In the genomic region with DNA sequence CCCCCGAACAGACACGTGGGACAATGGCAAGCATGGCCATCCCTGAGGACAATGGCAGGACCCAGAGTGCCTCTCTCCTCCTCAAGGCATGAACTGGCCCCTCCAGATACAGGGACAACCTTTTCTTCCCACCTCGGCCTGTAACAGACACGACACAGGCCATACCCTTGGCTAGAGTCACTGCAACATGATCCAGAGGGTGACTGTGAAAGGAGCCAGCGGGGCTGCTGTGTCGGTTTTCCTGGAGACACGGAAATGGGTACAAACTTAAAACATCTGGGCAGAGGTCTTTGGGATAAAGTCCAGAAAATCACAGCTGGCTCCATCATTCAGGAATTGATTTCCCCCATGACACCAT, we compare ENCODE assay signal across 29 cellular contexts. TPM values are rescaled to one million over a fixed set of nuclear protein-coding genes. Genes with fewer than 3 reads are reported as not detected.
A peak's percentile ranks its signal among the peaks of the same experiment; 100 is the strongest.
DNase-seq lines count a peak whose midpoint lies in the region; ATAC-seq, FAIRE-seq and TF ChIP-seq lines count a peak whose summit lies in the region.
"Had no signal": no experiment of that assay in that cellular context is flagged by ENCODE, and none has a peak within 500 bp of the region (broad histone marks: within the 10 kb centered on the region; RNA-seq: fewer than 3 reads in every experiment).

No MANE protein-coding gene starts in this region.

- no peak for TF ChIP-seq RAD21 in IMR-90 (IDR thresholded peaks at IDR 0.05; ENCODE audit: low read length)
- TF ChIP-seq RAD21 in H1 (IDR thresholded peaks at IDR 0.05 in 1 of 2, conservative IDR thresholded peaks at IDR 0.05 in 1 of 2; ENCODE audit: low read depth in 2 of 2, low read length in 2 of 2) = no peak

- H2BK120ac ChIP-seq in IMR-90 (ENCODE audit: low read depth, low read length) (no peak overlapping the region), H1 (replicated peaks; ENCODE audit: low read depth, low read length) (no peak overlapping the region)

- H3K27ac ChIP-seq in IMR-90 (ENCODE audit: insufficient read depth, low read length) = no peak overlapping the region
- H3K27ac ChIP-seq in H1 (ENCODE audit: low read depth, low read length) = no peak overlapping the region
- peak overlapping the region; percentile 78 for H3K27ac ChIP-seq in subcutaneous abdominal adipose tissue (ENCODE audit: low read depth, low read length)
- H3K27ac ChIP-seq in Karpas-422 (ENCODE audit: low read length) = no peak overlapping the region
- H3K27ac ChIP-seq: brain microvascular endothelial cell, C4-2B, SK-N-MC had no signal

- FAIRE-seq in H1 (lab: Jason Lieb, UNC) = no peak
- FAIRE-seq: D721Med, endometrium, GM12891, H54 had no signal

- H2BK5ac ChIP-seq in IMR-90 (ENCODE audit: low read depth, low read length, poor library complexity, severe bottlenecking) (no peak overlapping the region), H1 (ENCODE audit: low read depth, low read length) (no peak overlapping the region)

- POLR2A ChIA-PET in IMR-90 (lab: Charles Lee; ENCODE audit: unreplicated experiment) (no interaction called here), H1 (lab: Charles Lee; ENCODE audit: partially characterized antibody) (interaction anchor here (0.6 to 2.1 kb wide), 2 partner anchors 23 to 165 kb away, joined by 3 to 4 read pairs; no protein-coding TSS in a partner anchor)

- BruUV-seq in IMR-90 (replicated peaks; lab: Mats Ljungman, UMichigan) = no TSS peak

- no peaks in the 10 kb centered on the region for H3K9me3 ChIP-seq in IMR-90 (ENCODE audit: control insufficient read depth, insufficient read depth, low read length)
- no peaks in the 10 kb centered on the region for H3K9me3 ChIP-seq in H1 (ENCODE audit: insufficient read depth in 2 of 2, low read depth in 1 of 2, low read length in 1 of 2)
- H3K9me3 ChIP-seq in subcutaneous abdominal adipose tissue (ENCODE audit: control insufficient read depth in 5 of 5, low read length in 5 of 5) = no peaks in the 10 kb centered on the region
- no peaks in the 10 kb centered on the region for H3K9me3 ChIP-seq in Karpas-422 (ENCODE audit: low read length)
- H3K9me3 ChIP-seq: adrenal gland, mucosa of descending colon, testis had no signal

- peaks cover 61% of the 10 kb centered on the region for H3K4me1 Mint-ChIP-seq in nephron progenitor cell

- dilution Hi-C loops in IMR-90 (cut with HindIII; ENCODE audit: low sequenced_read_pairs, unreplicated experiment) = no loop called here

- H4K91ac ChIP-seq in IMR-90 (ENCODE audit: insufficient read depth, low read depth, low read length) = no peak overlapping the region
- peak overlapping the region; percentile 34 for H4K91ac ChIP-seq in H1 (replicated peaks; ENCODE audit: insufficient read length, low read length)

- H2AFZ ChIP-seq in IMR-90 (replicated peaks; ENCODE audit: low read length, poor library complexity) = no peak overlapping the region
- no peak overlapping the region for H2AFZ ChIP-seq in H1 (ENCODE audit: low read length)
- no peak overlapping the region for H2AFZ ChIP-seq in Karpas-422 (ENCODE audit: low read length)

- H3K23me2 ChIP-seq in H1 (ENCODE audit: low read depth, low read length) = no peaks in the 10 kb centered on the region; the same call in 1 of the 2 replicates

- 0 out of 2 replicates have a peak overlapping the region, but pooled peaks have one; percentile 23 for H3K23ac ChIP-seq in IMR-90 (ENCODE audit: low read depth, low read length)
- no peak overlapping the region for H3K23ac ChIP-seq in H1 (ENCODE audit: insufficient read length)

- H2BK12ac ChIP-seq in H1 (ENCODE audit: low read depth, low read length) = peak overlapping the region; percentile 68; the same call in 1 of the 2 replicates

- H3K4me3 ChIP-seq in IMR-90 (ENCODE audit: insufficient read depth, low read depth, low read length) = no peak overlapping the region
- no peak overlapping the region for H3K4me3 ChIP-seq in H1 (ENCODE audit: extremely low read depth in 1 of 4, insufficient read depth in 2 of 4, low read depth in 3 of 4, low read length in 4 of 4)
- no peak overlapping the region for H3K4me3 ChIP-seq in subcutaneous abdominal adipose tissue (ENCODE audit: low read depth in 1 of 5, low read length in 5 of 5)
- H3K4me3 ChIP-seq in Karpas-422 (ENCODE audit: low read length) = no peak overlapping the region
- H3K4me3 ChIP-seq: adrenal gland, mucosa of descending colon, SK-N-MC, testis had no signal

- H3K4me1 ChIP-seq in IMR-90 (ENCODE audit: control insufficient read depth, insufficient read depth, low read length) (peaks cover 26% of the 10 kb centered on the region), H1 (replicated peaks in 1 of 4; ENCODE audit: control insufficient read depth in 3 of 4, insufficient read depth in 4 of 4, low read length in 3 of 4) (peaks cover 4 to 24% (median 14%) of the 10 kb centered on the region in 4 experiments), subcutaneous abdominal adipose tissue (ENCODE audit: control insufficient read depth in 5 of 5, insufficient read depth in 5 of 5, low read length in 5 of 5) (peaks cover 24 to 73% (median 66%) of the 10 kb centered on the region in 5 donors), Karpas-422 (ENCODE audit: low read length) (peaks cover 5% of the 10 kb centered on the region)

- no peak overlapping the region for H3K4me2 ChIP-seq in IMR-90 (ENCODE audit: low read depth, low read length)
- no peak overlapping the region for H3K4me2 ChIP-seq in H1 (ENCODE audit: insufficient read depth in 1 of 2, low read depth in 2 of 2, low read length in 2 of 2)
- H3K4me2 ChIP-seq in Karpas-422 (ENCODE audit: low read depth, low read length, poor library complexity, severe bottlenecking) = no peak overlapping the region

- ATAC-seq in IMR-90 (ENCODE audit: low read depth) (no peak), HG02970 (IDR thresholded peaks at IDR 0.05; ENCODE audit: low FRiP score, unreplicated experiment) (no peak)
- ATAC-seq: activated CD4-positive, alpha-beta T cell treated with anti-CD3 and anti-CD28 coated beads for 36 hours; mucosa of descending colon; stimulated activated effector memory CD8-positive, alpha-beta T cell treated with anti-CD3 and anti-CD28 coated beads, Interleukin-12 subunit alpha, Interleukin-12 subunit beta, amount 100 ng/mL, for 72 hours had no signal

- CTCF ChIA-PET in IMR-90 (lab: Yijun Ruan, JAX) = no interaction called here
- CTCF ChIA-PET in H1 (lab: Charles Lee; ENCODE audit: partially characterized antibody) = interaction anchor here (0.7 to 1.2 kb wide), 2 partner anchors 19 to 63 kb away, joined by 3 read pairs; no protein-coding TSS in a partner anchor

- H3K79me1 ChIP-seq in IMR-90 (ENCODE audit: low read depth in 1 of 2, low read length in 2 of 2) = peaks cover 31 to 89% of the 10 kb centered on the region in 2 experiments
- peaks cover 14% of the 10 kb centered on the region for H3K79me1 ChIP-seq in H1 (ENCODE audit: low read depth, low read length)

- H4K8ac ChIP-seq in IMR-90 (ENCODE audit: low read depth in 2 of 2, low read length in 2 of 2) = no peak overlapping the region
- no peak overlapping the region for H4K8ac ChIP-seq in H1 (ENCODE audit: extremely low read depth, insufficient read depth, low read length)

- peaks cover 0 to 46% of the 10 kb centered on the region in 2 experiments; a peak in 2 of 4 replicates for H3K79me2 ChIP-seq in H1 (ENCODE audit: control insufficient read depth in 1 of 2, insufficient read depth in 2 of 2, low read length in 2 of 2)
- no peaks in the 10 kb centered on the region for H3K79me2 ChIP-seq in Karpas-422 (ENCODE audit: low read length)

- TF ChIP-seq POLR2A in IMR-90 (IDR thresholded peaks at IDR 0.05; ENCODE audit: low read depth, low read length) (no peak), H1 (IDR thresholded peaks at IDR 0.05; ENCODE audit: control extremely low read depth in 1 of 2, low read depth in 2 of 2, low read length in 2 of 2) (no peak)

- H3K56ac ChIP-seq in IMR-90 (ENCODE audit: extremely low read depth, insufficient read depth, low read length) = no peak overlapping the region
- no peak overlapping the region for H3K56ac ChIP-seq in H1 (replicated peaks; ENCODE audit: insufficient read length, low read depth, low read length)

- H3K4me3 Mint-ChIP-seq in nephron progenitor cell = no peak overlapping the region
- H3K4me3 Mint-ChIP-seq: activated CD4-positive, alpha-beta T cell treated with anti-CD3 and anti-CD28 coated beads for 36 hours; activated T-cell treated with anti-CD3 and anti-CD28 coated beads, Interleukin-2, amount 50 U/mL, for 24 hours; stimulated activated effector memory CD8-positive, alpha-beta T cell treated with anti-CD3 and anti-CD28 coated beads, Interleukin-12 subunit alpha, Interleukin-12 subunit beta, amount 100 ng/mL, for 72 hours had no signal

- H3K9me2 ChIP-seq in Karpas-422 (replicated peaks; ENCODE audit: insufficient read depth, low read length) = no peaks in the 10 kb centered on the region

- H4K20me1 ChIP-seq in IMR-90 (ENCODE audit: insufficient read depth, low read length) = peaks cover 95% of the 10 kb centered on the region
- peaks cover 5 to 21% of the 10 kb centered on the region in 2 experiments for H4K20me1 ChIP-seq in H1 (replicated peaks in 1 of 2; ENCODE audit: control insufficient read depth in 1 of 2, insufficient read depth in 2 of 2, low read length in 2 of 2)
- H4K20me1 ChIP-seq in Karpas-422 (ENCODE audit: insufficient read depth, low read depth, low read length) = no peaks in the 10 kb centered on the region

- H3K36me3 Mint-ChIP-seq in nephron progenitor cell (ENCODE audit: low read depth) = peaks cover 6% of the 10 kb centered on the region
- H3K36me3 Mint-ChIP-seq: stimulated activated effector memory CD8-positive, alpha-beta T cell treated with anti-CD3 and anti-CD28 coated beads, Interleukin-12 subunit alpha, Interleukin-12 subunit beta, amount 100 ng/mL, for 72 hours had no signal

- H3K27me3 Mint-ChIP-seq in nephron progenitor cell (ENCODE audit: low read depth, poor library complexity) = peaks cover 6% of the 10 kb centered on the region
- H3K27me3 Mint-ChIP-seq: activated CD4-positive, alpha-beta T cell treated with anti-CD3 and anti-CD28 coated beads for 36 hours; activated T-cell treated with anti-CD3 and anti-CD28 coated beads, Interleukin-2, amount 50 U/mL, for 24 hours had no signal

- TF ChIP-seq CTCF in IMR-90 (conservative IDR thresholded peaks at IDR 0.05; ENCODE audit: low read depth, low read length) (no peak), H1 (IDR thresholded peaks at IDR 0.05; ENCODE audit: control extremely low read depth in 1 of 3, insufficient read depth in 1 of 3, low read depth in 1 of 3, low read length in 3 of 3) (no peak), nephron progenitor cell (IDR thresholded peaks at IDR 0.05) (no peak)

- H3K9ac ChIP-seq in IMR-90 (ENCODE audit: low read depth, low read length) (no peak overlapping the region), H1 (replicated peaks in 1 of 4; ENCODE audit: extremely low read depth in 1 of 4, low read depth in 3 of 4, low read length in 3 of 4) (no peak overlapping the region), subcutaneous abdominal adipose tissue (ENCODE audit: low read length in 5 of 5) (peak overlapping the region in 2 of 5 donors; percentile 11 to 34), Karpas-422 (ENCODE audit: low read length) (no peak overlapping the region)

- intact Hi-C loops in IMR-90 (cut with micrococcal nuclease) = no loop called here

- TF ChIP-seq EP300 in H1 (IDR thresholded peaks at IDR 0.05; ENCODE audit: borderline replicate concordance in 1 of 2, low read depth in 2 of 2, low read length in 2 of 2) = no peak

- H3K36me3 ChIP-seq in IMR-90 (ENCODE audit: control insufficient read depth, insufficient read depth, low read length) (peaks cover 39% of the 10 kb centered on the region), H1 (ENCODE audit: control insufficient read depth in 2 of 4, insufficient read depth in 4 of 4, low read length in 3 of 4) (peaks cover 0 to 3% (median 0%) of the 10 kb centered on the region in 4 experiments; a peak in 4 of 8 replicates), subcutaneous abdominal adipose tissue (ENCODE audit: control insufficient read depth in 5 of 5, insufficient read depth in 5 of 5, low read length in 5 of 5) (peaks cover 0 to 37% (median 24%) of the 10 kb centered on the region in 5 donors), Karpas-422 (ENCODE audit: insufficient read depth, low read length) (no peaks in the 10 kb centered on the region)

- peak overlapping the region; percentile 59 for H3K27ac Mint-ChIP-seq in nephron progenitor cell
- H3K27ac Mint-ChIP-seq: activated CD4-positive, alpha-beta T cell treated with anti-CD3 and anti-CD28 coated beads for 36 hours; activated T-cell treated with anti-CD3 and anti-CD28 coated beads, Interleukin-2, amount 50 U/mL, for 24 hours; stimulated activated effector memory CD8-positive, alpha-beta T cell treated with anti-CD3 and anti-CD28 coated beads, Interleukin-12 subunit alpha, Interleukin-12 subunit beta, amount 100 ng/mL, for 72 hours had no signal

- no peak overlapping the region for H2BK20ac ChIP-seq in IMR-90 (ENCODE audit: low read depth, low read length)
- H2BK20ac ChIP-seq in H1 (ENCODE audit: low read length) = no peak overlapping the region

- no peak for DNase-seq in IMR-90
- DNase-seq in H1 (ENCODE audit: low read depth in 1 of 2, low spot score in 2 of 2) = no peak
- no peak for DNase-seq in nephron progenitor cell
- DNase-seq in HuH-7.5 (ENCODE audit: low spot score) = no peak
- DNase-seq in Karpas-422 = no peak
- no peak for DNase-seq in NCI-H510A treated with DMSO at 0.1 percent for 48 hours (lab: John Stamatoyannopoulos, UW)
- DNase-seq: activated CD4-positive, alpha-beta T cell treated with anti-CD3 and anti-CD28 coated beads for 36 hours; activated CD8-positive, alpha-beta memory T cell treated with anti-CD3 and anti-CD28 coated beads for 24 hours; activated T-cell treated with anti-CD3 and anti-CD28 coated beads, Interleukin-2, amount 50 U/mL, for 24 hours; adrenal gland; brain microvascular endothelial cell; mucosa of descending colon; NCI-H1930; NCI-H2227 treated with DMSO at 0.1 percent for 48 hours; RPMI8226; stimulated activated CD4-positive, alpha-beta T cell treated with anti-CD3 and anti-CD28 coated beads, Interleukin-2, amount 100 ng/mL, for 48 hours; T-helper 2 cell; testis had no signal

- no peak overlapping the region for H2AK9ac ChIP-seq in IMR-90 (replicated peaks; ENCODE audit: low read depth, low read length, poor library complexity)

- no peaks in the 10 kb centered on the region for H3K9me3 Mint-ChIP-seq in nephron progenitor cell
- H3K9me3 Mint-ChIP-seq: activated T-cell treated with anti-CD3 and anti-CD28 coated beads, Interleukin-2, amount 50 U/mL, for 24 hours; stimulated activated effector memory CD8-positive, alpha-beta T cell treated with anti-CD3 and anti-CD28 coated beads, Interleukin-12 subunit alpha, Interleukin-12 subunit beta, amount 100 ng/mL, for 72 hours had no signal

- H3K14ac ChIP-seq in IMR-90 (replicated peaks; ENCODE audit: low read depth, low read length) (no peak overlapping the region), H1 (ENCODE audit: insufficient read length) (no peak overlapping the region)

- no peaks in the 10 kb centered on the region for H3K27me3 ChIP-seq in IMR-90 (ENCODE audit: control insufficient read depth, insufficient read depth, low read length)
- H3K27me3 ChIP-seq in H1 (replicated peaks in 1 of 4; ENCODE audit: control insufficient read depth in 3 of 4, extremely low read depth in 1 of 4, insufficient read depth in 3 of 4, low read length in 3 of 4) = no peaks in the 10 kb centered on the region
- H3K27me3 ChIP-seq in subcutaneous abdominal adipose tissue (ENCODE audit: control insufficient read depth in 5 of 5, insufficient read depth in 4 of 5, low read length in 5 of 5) = no peaks in the 10 kb centered on the region
- no peaks in the 10 kb centered on the region for H3K27me3 ChIP-seq in Karpas-422 (ENCODE audit: low read length)
- H3K27me3 ChIP-seq: adrenal gland, brain microvascular endothelial cell, testis had no signal

- H4K5ac ChIP-seq in IMR-90 (ENCODE audit: low read depth, low read length) (no peak overlapping the region), H1 (ENCODE audit: insufficient read length, low read depth, low read length) (no peak overlapping the region)

- 50% methylated on average over 5 of the region's 7 CpGs; no CpG with 5 or more reads in 1 of the 2 experiments for WGBS in IMR-90 (ENCODE audit: extremely low coverage in 2 of 2, insufficient read length in 1 of 2), 2 experiments
- 88% methylated on average over 7 of the region's 7 CpGs; no CpG with 5 or more reads in 1 of the 2 experiments for WGBS in H1 (ENCODE audit: extremely low coverage in 1 of 2, insufficient coverage in 1 of 2, insufficient read length in 1 of 2, insufficient replicate concordance in 2 of 2, low coverage in 1 of 2, low lambda C conversion rate in 2 of 2, missing lambda C conversion rate in 1 of 2), 2 experiments

- no peak overlapping the region for H3K4ac ChIP-seq in IMR-90 (ENCODE audit: low read depth, low read length)
- no peak overlapping the region for H3K4ac ChIP-seq in H1 (replicated peaks; ENCODE audit: insufficient read length, low read depth, low read length)

- in situ Hi-C loops in IMR-90 (cut with MboI; ENCODE audit: low sequenced_read_pairs) = no loop called here

- H2BK15ac ChIP-seq in IMR-90 (ENCODE audit: low read depth, low read length) (no peak overlapping the region), H1 (ENCODE audit: low read length) (no peak overlapping the region)

- peaks cover 34% of the 10 kb centered on the region for H3K9me1 ChIP-seq in IMR-90 (ENCODE audit: insufficient read depth, low read length)

- H2AK5ac ChIP-seq in IMR-90 (ENCODE audit: low read depth, low read length) = no peak overlapping the region
- H2AK5ac ChIP-seq in H1 (ENCODE audit: low read depth, low read length) = no peak overlapping the region

- H3K18ac ChIP-seq in IMR-90 (ENCODE audit: low read depth, low read length) (no peak overlapping the region), H1 (ENCODE audit: extremely low read depth, low read length) (no peak overlapping the region)

RNA-seq across cellular contexts. Expression of a gene that starts 5.4 kb away (rescaled TPM):
- 0.56 and 0.72 TPM in 2 replicates for total RNA-seq in IMR-90 (2012; rRNA removed)
- polyA plus RNA-seq in IMR-90 (2012; rRNA removed) (0.11 and 0.31 TPM in 2 replicates), H1 (2011; rRNA removed) (0.05 and 0.06 TPM in 2 replicates)
- polyA plus RNA-seq in IMR-90 (2012; cell fraction: cytosol; rRNA removed) = 0.09 and 0.15 TPM in 2 replicates
- polyA plus RNA-seq in IMR-90 (2012; cell fraction: nucleus; rRNA removed; ENCODE audit: low replicate concordance) = 1.1 and 1.2 TPM in 2 replicates
- 1.4 and 2.0 TPM in 2 replicates for total RNA-seq in H1 (2021; fragmentation: NEBNext Ultra II Directional; extraction: Animal tissue kit (Norgen Biotek cat#: 25700))
- polyA plus RNA-seq in H1 (2011; cell fraction: cytosol; rRNA removed) = 0.04 TPM
- polyA plus RNA-seq in H1 (2011; cell fraction: nucleus; rRNA removed) = 0.29 TPM
- 0.28 to 0.64 TPM (median 0.46 TPM) in 4 replicates for polyA plus RNA-seq in H1 (2012, experiment 1 of 2)
- 0.10 TPM for polyA plus RNA-seq in H1 (2012, experiment 2 of 2)
- 0.14 TPM for polyA plus RNA-seq in H1 (2013, experiment 1 of 2)
- polyA plus RNA-seq in H1 (2013, experiment 2 of 2) = 0.07 TPM
- 0.41 and 0.82 TPM in 2 replicates for polyA minus RNA-seq in H1 (2011; rRNA and poly(A)+ RNA removed)
- 0.51 TPM for polyA minus RNA-seq in H1 (2011; cell fraction: cytosol; rRNA and poly(A)+ RNA removed)
- polyA minus RNA-seq in H1 (2011; cell fraction: nucleus; rRNA and poly(A)+ RNA removed) = 1.1 TPM
- not detected in 2 replicates for total RNA-seq in Karpas-422 (2014; rRNA removed; shearing (Covaris generic); ENCODE audit: low replicate concordance)
- total RNA-seq: activated CD4-positive, alpha-beta T cell treated with anti-CD3 and anti-CD28 coated beads for 36 hours had no signal
- polyA plus RNA-seq: liver, neural cell had no signal

RNA-seq across cellular contexts. Expression of a gene that starts 27.6 kb away (rescaled TPM):
- total RNA-seq in IMR-90 (2012; rRNA removed) = 43.9 and 48.6 TPM in 2 replicates
- polyA plus RNA-seq in IMR-90 (2012; rRNA removed) (352 and 416 TPM in 2 replicates), H1 (2011; rRNA removed) (18.2 and 21.5 TPM in 2 replicates)
- 411 and 495 TPM in 2 replicates for polyA plus RNA-seq in IMR-90 (2012; cell fraction: cytosol; rRNA removed)
- polyA plus RNA-seq in IMR-90 (2012; cell fraction: nucleus; rRNA removed; ENCODE audit: low replicate concordance) = 193 and 240 TPM in 2 replicates
- total RNA-seq in H1 (2021; fragmentation: NEBNext Ultra II Directional; extraction: Animal tissue kit (Norgen Biotek cat#: 25700)) = 42.7 and 43.3 TPM in 2 replicates
- 13.1 TPM for polyA plus RNA-seq in H1 (2011; cell fraction: cytosol; rRNA removed)
- 14.3 TPM for polyA plus RNA-seq in H1 (2011; cell fraction: nucleus; rRNA removed)
- polyA plus RNA-seq in H1 (2012, experiment 1 of 2) = 37.1 to 40.2 TPM (median 38.3 TPM) in 4 replicates
- polyA plus RNA-seq in H1 (2012, experiment 2 of 2) = 38.8 TPM
- 36.5 TPM for polyA plus RNA-seq in H1 (2013, experiment 1 of 2)
- polyA plus RNA-seq in H1 (2013, experiment 2 of 2) = 47.3 TPM
- 12.9 and 16.2 TPM in 2 replicates for polyA minus RNA-seq in H1 (2011; rRNA and poly(A)+ RNA removed)
- 14.9 TPM for polyA minus RNA-seq in H1 (2011; cell fraction: cytosol; rRNA and poly(A)+ RNA removed)
- polyA minus RNA-seq in H1 (2011; cell fraction: nucleus; rRNA and poly(A)+ RNA removed) = 9.5 TPM
- 0.07 TPM in 1 of 2 replicates, not detected in the other for total RNA-seq in Karpas-422 (2014; rRNA removed; shearing (Covaris generic); ENCODE audit: low replicate concordance)

RNA-seq across cellular contexts. Expression of a gene that starts 57.0 kb away (rescaled TPM):
- total RNA-seq in IMR-90 (2012; rRNA removed) = 28.3 and 30.6 TPM in 2 replicates
- polyA plus RNA-seq in IMR-90 (2012; rRNA removed) (38.3 and 39.7 TPM in 2 replicates), H1 (2011; rRNA removed) (40.7 and 44.8 TPM in 2 replicates)
- polyA plus RNA-seq in IMR-90 (2012; cell fraction: cytosol; rRNA removed) = 21.7 and 22.5 TPM in 2 replicates
- polyA plus RNA-seq in IMR-90 (2012; cell fraction: nucleus; rRNA removed; ENCODE audit: low replicate concordance) = 135 and 196 TPM in 2 replicates
- 65.8 and 67.7 TPM in 2 replicates for total RNA-seq in H1 (2021; fragmentation: NEBNext Ultra II Directional; extraction: Animal tissue kit (Norgen Biotek cat#: 25700))
- 34.2 TPM for polyA plus RNA-seq in H1 (2011; cell fraction: cytosol; rRNA removed)
- polyA plus RNA-seq in H1 (2011; cell fraction: nucleus; rRNA removed) = 90.2 TPM
- 52.2 to 59.3 TPM (median 54.9 TPM) in 4 replicates for polyA plus RNA-seq in H1 (2012, experiment 1 of 2)
- polyA plus RNA-seq in H1 (2012, experiment 2 of 2) = 42.7 TPM
- polyA plus RNA-seq in H1 (2013, experiment 1 of 2) = 43.8 TPM
- polyA plus RNA-seq in H1 (2013, experiment 2 of 2) = 41.9 TPM
- 63.4 and 70.8 TPM in 2 replicates for polyA minus RNA-seq in H1 (2011; rRNA and poly(A)+ RNA removed)
- polyA minus RNA-seq in H1 (2011; cell fraction: cytosol; rRNA and poly(A)+ RNA removed) = 22.9 TPM
- polyA minus RNA-seq in H1 (2011; cell fraction: nucleus; rRNA and poly(A)+ RNA removed) = 49.2 TPM
- 28.4 and 29.6 TPM in 2 replicates for total RNA-seq in Karpas-422 (2014; rRNA removed; shearing (Covaris generic); ENCODE audit: low replicate concordance)

Comparison
In these comparisons a context has a peak if more than half of its experiments do, and no peak if none do; other contexts are left out.
1. RNA of a gene that starts 27.6 kb away (total RNA-seq): 43.9 to 48.6 TPM in IMR-90 and 42.7 to 43.3 TPM in H1; 0.07 TPM in Karpas-422; every median in the first group is over 10 times any median in the second.